9 cellular contexts compared by ENCODE assay signal in the genomic region with DNA sequence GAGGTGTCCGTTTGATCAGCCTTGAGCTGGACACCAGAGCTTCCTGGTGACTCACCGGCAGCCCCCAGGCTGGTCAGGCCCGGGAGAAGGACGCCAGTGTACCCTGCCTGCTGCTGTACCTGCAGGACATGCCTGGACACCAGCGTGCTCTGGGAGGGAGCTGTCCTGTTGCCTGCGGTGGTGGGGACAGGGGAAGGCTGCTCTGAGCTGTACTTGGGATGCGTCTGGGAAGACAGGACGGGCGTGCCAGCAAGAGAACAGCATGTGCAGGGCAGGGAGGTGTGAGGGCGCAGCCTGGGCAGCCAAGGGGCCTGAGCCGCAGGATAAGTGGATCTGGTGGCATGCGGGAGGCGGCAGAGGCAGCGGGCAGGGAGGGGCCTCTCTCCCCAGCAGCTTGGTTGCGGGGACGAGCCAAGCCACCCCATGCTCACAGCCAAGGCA. TPM values are rescaled to one million over a fixed set of nuclear protein-coding genes. Genes with fewer than 3 reads are reported as not detected.
A peak's percentile ranks its signal among the peaks of the same experiment; 100 is the strongest.
DNase-seq lines count a peak whose midpoint lies in the region; ATAC-seq and TF ChIP-seq lines count a peak whose summit lies in the region.
"Had no signal": no experiment of that assay in that cellular context is flagged by ENCODE, and none has a peak within 500 bp of the region (broad histone marks: within the 10 kb centered on the region; RNA-seq: fewer than 3 reads in every experiment).

No MANE protein-coding gene starts in this region.

- H3K9ac ChIP-seq in OCI-LY3 (ENCODE audit: low read length), result no peak overlapping the region

- H3K4me1 ChIP-seq in OCI-LY3 (ENCODE audit: low read length) (peaks cover 13% of the 10 kb centered on the region), mucosa of descending colon (ENCODE audit: low read depth) (no peaks in the 10 kb centered on the region)

- ATAC-seq in esophagus mucosa (peak; percentile 8), mucosa of descending colon (peak; percentile 6), HG02623 (IDR thresholded peaks at IDR 0.05; ENCODE audit: unreplicated experiment) (no peak)

- peak overlapping the region; percentile 47 for H2AFZ ChIP-seq in OCI-LY3 (ENCODE audit: low read depth, low read length)

- H3K27me3 ChIP-seq in OCI-LY3 (ENCODE audit: low read depth, low read length), result 0 out of 2 replicates have a peak, but pooled peaks cover 8% of the 10 kb centered on the region
- H3K27me3 ChIP-seq: ovary had no signal

- no peaks in the 10 kb centered on the region for H4K20me1 ChIP-seq in OCI-LY3 (ENCODE audit: insufficient read depth, low read length)

- intact Hi-C loops in mucosa of descending colon (cut with DNase I, micrococcal nuclease), result loop anchor here (1.0 to 10.0 kb wide), 3 partner anchors 224 to 689 kb away; no protein-coding TSS in a partner anchor

- no peaks in the 10 kb centered on the region for H3K9me3 ChIP-seq in OCI-LY3 (ENCODE audit: insufficient read depth, low read length)
- no peaks in the 10 kb centered on the region for H3K9me3 ChIP-seq in mucosa of descending colon
- H3K9me3 ChIP-seq: ovary had no signal

- H3K4me2 ChIP-seq in OCI-LY3 (ENCODE audit: low read length), result peak overlapping the region; percentile 71

- peak; percentile 46 for DNase-seq in AG20443 (ENCODE audit: low spot score)
- no peak for DNase-seq in mucosa of descending colon
- DNase-seq in NCI-H187 treated with DMSO at 0.1 percent for 48 hours (lab: John Stamatoyannopoulos, UW), result no peak
- no peak for DNase-seq in stimulated activated CD4-positive, alpha-beta T cell treated with anti-CD3 and anti-CD28 coated beads, Interleukin-4, amount 100 ng/mL, for 4 hours
- no peak for DNase-seq in NCI-H2081 treated with DMSO at 0.1 percent for 48 hours (lab: John Stamatoyannopoulos, UW)

- H3K36me3 ChIP-seq in OCI-LY3 (replicated peaks; ENCODE audit: low read depth, low read length), result no peaks in the 10 kb centered on the region
- H3K36me3 ChIP-seq in mucosa of descending colon (ENCODE audit: low read depth), result no peaks in the 10 kb centered on the region
- H3K36me3 ChIP-seq: ovary had no signal

- peak overlapping the region; percentile 72 for H3K4me3 ChIP-seq in OCI-LY3 (ENCODE audit: low read length)
- H3K4me3 ChIP-seq in mucosa of descending colon, result no peak overlapping the region
- H3K4me3 ChIP-seq: ovary had no signal

- no peaks in the 10 kb centered on the region for H3K79me2 ChIP-seq in OCI-LY3 (ENCODE audit: low read length)

- no peak overlapping the region for H3K27ac ChIP-seq in OCI-LY3 (ENCODE audit: low read length)
- H3K27ac ChIP-seq: ovary had no signal

- TF ChIP-seq CTCF in OCI-LY3 (IDR thresholded peaks at IDR 0.05; ENCODE audit: low read depth, low read length), result no peak
- no peak for TF ChIP-seq CTCF in mucosa of descending colon (IDR thresholded peaks at IDR 0.05)

RNA-seq across cellular contexts. Expression of a gene that starts 32.8 kb away (rescaled TPM):
- 3.1 TPM for total RNA-seq in esophagus mucosa
- 10 to 100 TPM in 1 of 3 donors, 1 to 10 TPM in 2; 6.0 to 22.2 (median 6.4) TPM for total RNA-seq in mucosa of descending colon

RNA-seq across cellular contexts. Expression of a gene that starts 33.7 kb away (rescaled TPM):
- total RNA-seq in esophagus mucosa (52.5 TPM), mucosa of descending colon (10 to 100 TPM; 66.9 to 85.0 (median 69.1) TPM)

RNA-seq across cellular contexts. Expression of a gene that starts 33.8 kb away (rescaled TPM):
- not detected for total RNA-seq in esophagus mucosa
- total RNA-seq in mucosa of descending colon, result 10 to 100 TPM in 1 of 3 donors, 1 to 10 TPM in 1, not detected in 1; 1.6 to 21.2 TPM
